ENCODE assay signal across 1 cellular context in genomic region chr16:3712830-3713476, GRCh38.
TF ChIP-seq lines count a peak whose summit lies in the region.

No MANE protein-coding gene starts in this region.

TF ChIP-seq in GM23338, 12 proteins besides CTCF, POLR2A, EP300 and RAD21 (continued from another document):
- TF ChIP-seq ZNF462 (CRISPR knock-in tag; IDR thresholded peaks at IDR 0.05) (no peak), POLR2AphosphoS5 (IDR thresholded peaks at IDR 0.05; ENCODE audit: low read depth) (no peak), NANOG (IDR thresholded peaks at IDR 0.05; ENCODE audit: borderline replicate concordance) (no peak), JUNB (IDR thresholded peaks at IDR 0.05; ENCODE audit: unreplicated experiment) (no peak), EZH2 (IDR thresholded peaks at IDR 0.05; ENCODE audit: low read depth, unreplicated experiment) (no peak)
TF ChIP-seq in GM23338: peak in this region for 0.
